Comparison of ENCODE assay signal across 1 cellular context in genomic region chr1:3542635-3543034, GRCh38.
TF ChIP-seq lines count a peak whose summit lies in the region.

No MANE protein-coding gene starts in this region.

TF ChIP-seq in IMR-90, 13 proteins besides CTCF, POLR2A, EP300 and RAD21:
- no peak for TF ChIP-seq MAFK (IDR thresholded peaks at IDR 0.05; ENCODE audit: low read depth, low read length)
- TF ChIP-seq MXI1 (IDR thresholded peaks at IDR 0.05; ENCODE audit: borderline replicate concordance, low read depth, low read length), result no peak
- TF ChIP-seq CEBPB (IDR thresholded peaks at IDR 0.05; ENCODE audit: low read depth, low read length), result no peak
- no peak for TF ChIP-seq NFE2L2 (IDR thresholded peaks at IDR 0.05; ENCODE audit: low read depth, low read length)
- TF ChIP-seq MAZ (IDR thresholded peaks at IDR 0.05; ENCODE audit: borderline replicate concordance, low read depth, low read length), result no peak
- TF ChIP-seq SMC3 (IDR thresholded peaks at IDR 0.05; ENCODE audit: low read depth, low read length), result no peak
- no peak for TF ChIP-seq USF2 (IDR thresholded peaks at IDR 0.05; ENCODE audit: low read depth, low read length)
- TF ChIP-seq BHLHE40 (IDR thresholded peaks at IDR 0.05; ENCODE audit: low read depth, low read length), result no peak
- TF ChIP-seq CHD1 (IDR thresholded peaks at IDR 0.05; ENCODE audit: low read depth, low read length), result no peak
- no peak for TF ChIP-seq RFX5 (IDR thresholded peaks at IDR 0.05; ENCODE audit: low read depth, low read length)
- TF ChIP-seq FOS (IDR thresholded peaks at IDR 0.05; ENCODE audit: low read depth, low read length), result no peak
- TF ChIP-seq RCOR1 (IDR thresholded peaks at IDR 0.05; ENCODE audit: insufficient replicate concordance, low read length), result no peak
- no peak for TF ChIP-seq ELK1 (IDR thresholded peaks at IDR 0.05; ENCODE audit: borderline replicate concordance, low read depth, low read length)
